20 cellular contexts compared by ENCODE assay signal in the genomic region with DNA sequence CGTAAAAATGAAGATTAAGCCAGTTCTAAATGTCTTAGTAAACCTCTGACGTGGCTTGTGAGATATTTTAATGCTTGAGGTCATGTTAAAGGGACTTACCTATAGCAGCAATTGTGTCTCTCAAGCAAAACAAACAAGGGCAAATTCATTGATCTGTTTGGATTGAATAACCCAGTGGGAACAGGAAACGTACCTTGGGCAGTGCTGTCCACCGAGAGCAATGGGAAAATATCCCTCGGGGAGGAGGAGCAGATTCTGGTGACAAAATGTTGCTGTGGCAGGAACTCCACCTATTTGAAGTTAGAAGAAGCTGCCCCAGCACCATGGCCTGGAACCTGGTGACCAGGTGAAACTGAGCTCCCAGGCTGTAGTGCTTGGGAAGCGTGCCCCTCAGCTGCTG.
DNase-seq lines count a peak whose midpoint lies in the region; ATAC-seq and TF ChIP-seq lines count a peak whose summit lies in the region.
"Had no signal": no experiment of that assay in that cellular context is flagged by ENCODE, and none has a peak within 500 bp of the region (broad histone marks: within the 10 kb centered on the region; RNA-seq: fewer than 3 reads in every experiment).

No MANE protein-coding gene starts in this region.

- DNase-seq in MV-4-11 (lab: John Stamatoyannopoulos, UW): peak; percentile 30
- no peak for DNase-seq in left lobe of liver (ENCODE audit: low spot score)
- DNase-seq in right lobe of liver: no peak
- DNase-seq in upper lobe of left lung: no peak
- no peak for DNase-seq in immature natural killer cell
- DNase-seq in T-helper 2 cell: no peak
- DNase-seq: 8988T; ACHN; BE2C; C1 segment of cervical spinal cord; Calu3; CD4-positive, alpha-beta memory T cell; CD4-positive, CD25-positive, alpha-beta regulatory T cell; CD8-positive, alpha-beta memory T cell; COR-L47; DMS79 treated with DMSO at 0.1 percent for 48 hours; GF-D8 had no signal

- H3K27me3 ChIP-seq in right lobe of liver: no peaks in the 10 kb centered on the region
- no peaks in the 10 kb centered on the region for H3K27me3 ChIP-seq in upper lobe of left lung
- H3K27me3 ChIP-seq: BE2C, BLaER1 had no signal

- TF ChIP-seq CTCF in right lobe of liver (IDR thresholded peaks at IDR 0.05) (no peak), upper lobe of left lung (IDR thresholded peaks at IDR 0.05) (no peak)

- H3K4me3 Mint-ChIP-seq in immature natural killer cell: no peak overlapping the region
- H3K4me3 Mint-ChIP-seq: CD14-positive monocyte; CD4-positive, alpha-beta memory T cell; CD4-positive, CD25-positive, alpha-beta regulatory T cell; CD8-positive, alpha-beta memory T cell had no signal

- H3K9me3 Mint-ChIP-seq in immature natural killer cell: no peaks in the 10 kb centered on the region

- TF ChIP-seq EP300 in upper lobe of left lung (IDR thresholded peaks at IDR 0.05): no peak

- TF ChIP-seq POLR2A in right lobe of liver (IDR thresholded peaks at IDR 0.05): no peak
- no peak for TF ChIP-seq POLR2A in upper lobe of left lung (IDR thresholded peaks at IDR 0.05)

- no peaks in the 10 kb centered on the region for H3K36me3 Mint-ChIP-seq in immature natural killer cell
- H3K36me3 Mint-ChIP-seq: CD14-positive monocyte; CD4-positive, alpha-beta memory T cell; CD8-positive, alpha-beta memory T cell had no signal

- H3K9me3 ChIP-seq in right lobe of liver (no peaks in the 10 kb centered on the region), upper lobe of left lung (no peaks in the 10 kb centered on the region)
- H3K9me3 ChIP-seq: BE2C, BLaER1 had no signal

- H3K4me1 Mint-ChIP-seq in immature natural killer cell: no peaks in the 10 kb centered on the region
- H3K4me1 Mint-ChIP-seq: CD14-positive monocyte; CD4-positive, alpha-beta memory T cell; CD4-positive, CD25-positive, alpha-beta regulatory T cell; CD8-positive, alpha-beta memory T cell had no signal

- intact Hi-C loops in right lobe of liver (cut with DNase I): no loop called here

- WGBS in right lobe of liver (ENCODE audit: insufficient coverage, low coverage, low lambda C conversion rate, missing lambda C conversion rate): 55% methylated on average over 2 of the region's 6 CpGs
- 91% methylated on average over 6 of the region's 6 CpGs for WGBS in upper lobe of left lung, 2 donors

- H3K4me3 ChIP-seq in right lobe of liver: no peak overlapping the region
- no peak overlapping the region for H3K4me3 ChIP-seq in upper lobe of left lung
- H3K4me3 ChIP-seq: BLaER1 had no signal

- no peaks in the 10 kb centered on the region for H3K4me1 ChIP-seq in right lobe of liver
- no peaks in the 10 kb centered on the region for H3K4me1 ChIP-seq in upper lobe of left lung
- H3K4me1 ChIP-seq: BE2C, BLaER1 had no signal

- H3K36me3 ChIP-seq in right lobe of liver (no peaks in the 10 kb centered on the region), upper lobe of left lung (no peaks in the 10 kb centered on the region)
- H3K36me3 ChIP-seq: BE2C, BLaER1 had no signal

- H3K27ac ChIP-seq in right lobe of liver (no peak overlapping the region), upper lobe of left lung (no peak overlapping the region)
- H3K27ac ChIP-seq: BLaER1 had no signal

- ATAC-seq in left lobe of liver: peak; percentile 42
- peak in 3 of 4 donors; percentile 52 to 79 (median 68) for ATAC-seq in right lobe of liver
- ATAC-seq in upper lobe of left lung (ENCODE audit: low FRiP score in 2 of 2): no peak
- ATAC-seq in GM19035 (IDR thresholded peaks at IDR 0.05; ENCODE audit: unreplicated experiment): no peak

- peaks cover 0 to 2% (median 0%) of the 10 kb centered on the region in 3 donors for H3K27me3 Mint-ChIP-seq in immature natural killer cell (ENCODE audit: low read depth in 3 of 3)
- H3K27me3 Mint-ChIP-seq: CD4-positive, alpha-beta memory T cell; CD4-positive, CD25-positive, alpha-beta regulatory T cell; CD8-positive, alpha-beta memory T cell had no signal

- H3K27ac Mint-ChIP-seq in immature natural killer cell: no peak overlapping the region
- H3K27ac Mint-ChIP-seq: CD14-positive monocyte; CD4-positive, alpha-beta memory T cell; CD4-positive, CD25-positive, alpha-beta regulatory T cell; CD8-positive, alpha-beta memory T cell had no signal

Comparison
In these comparisons a context has a peak if more than half of its experiments do, and no peak if none do; other contexts are left out.
1. ATAC-seq: peak in left lobe of liver (single experiment) and right lobe of liver (3 of 4); none in upper lobe of left lung (0 of 2) and GM19035 (single experiment).